ENCODE assay signal across 13 cellular contexts in genomic region chr15:22888120-22888859, GRCh38. TPM values are rescaled to one million over a fixed set of nuclear protein-coding genes. Genes with fewer than 3 reads are reported as not detected.
DNase-seq lines count a peak whose midpoint lies in the region; ATAC-seq, FAIRE-seq and TF ChIP-seq lines count a peak whose summit lies in the region.
"Had no signal": no experiment of that assay in that cellular context is flagged by ENCODE, and none has a peak within 500 bp of the region (broad histone marks: within the 10 kb centered on the region; RNA-seq: fewer than 3 reads in every experiment).

No MANE protein-coding gene starts in this region.

- whole genome bisulfite sequencing in K562 (ENCODE audit: insufficient coverage, low coverage, missing lambda C conversion rate): 65% methylated on average over 8 of the region's 9 CpGs

- peak overlapping the region; percentile 12; the same call in 1 of the 2 replicates for H3K4me2 ChIP-seq in K562 (ENCODE audit: insufficient read depth, low read length)

- no peaks in the 10 kb centered on the region for H3K9me3 ChIP-seq in K562 (replicated peaks; ENCODE audit: control insufficient read depth, insufficient read depth, low read depth, low read length)

- peak overlapping the region; percentile 73 for H3K4me3 Mint-ChIP-seq in HFFc6
- no peak overlapping the region for H3K4me3 Mint-ChIP-seq in activated T-helper 1 cell treated with anti-CD3 and anti-CD28 coated beads, Interleukin-12 subunit alpha, Interleukin-12 subunit beta, Interleukin-2, Interleukin-4 antibody, amounts not matched to agents 30 ng/mL and 10 ng/mL and 1 ng/mL, durations not matched to agents 14 hours and 24 hours and 36 hours
- H3K4me3 Mint-ChIP-seq: activated CD4-positive, alpha-beta memory T cell treated with anti-CD3 and anti-CD28 coated beads for 36 hours; CD14-positive monocyte; central memory CD8-positive, alpha-beta T cell had no signal

- ATAC-seq in K562 (peak; percentile 65), GM21737 (IDR thresholded peaks at IDR 0.05; ENCODE audit: unreplicated experiment) (no peak)

- TF ChIP-seq POLR2A in K562 (conservative IDR thresholded peaks at IDR 0.05): no peak

- POLR2A ChIA-PET in K562 (lab: Yijun Ruan, JAX): interaction anchor here (0.6 to 0.8 kb wide), 2 partner anchors 44 to 50 kb away, joined by 3 read pairs; no protein-coding TSS in a partner anchor

- peak overlapping the region; percentile 66; the same call in 2 of the 3 replicates for H3K27ac ChIP-seq in K562 (ENCODE audit: extremely low read depth, low read depth, low read length)

- no peaks in the 10 kb centered on the region for H3K79me2 ChIP-seq in K562 (ENCODE audit: control insufficient read depth, insufficient read depth, low read length)

- peak; percentile 89 for DNase-seq in A172 (ENCODE audit: low spot score)
- DNase-seq in HFFc6: peak; percentile 98
- peak in 3 of 4 experiments; percentile 32 to 65 (median 44) for DNase-seq in K562 (ENCODE audit: extremely low read depth in 1 of 4, low spot score in 3 of 4)
- peak; percentile 82 for DNase-seq in kidney epithelial cell (ENCODE audit: low read depth)
- no peak for DNase-seq in activated T-helper 1 cell treated with anti-CD3 and anti-CD28 coated beads, Interleukin-12 subunit alpha, Interleukin-12 subunit beta, Interleukin-2, Interleukin-4 antibody, amounts not matched to agents 30 ng/mL and 10 ng/mL and 1 ng/mL, durations not matched to agents 14 hours and 24 hours and 36 hours (ENCODE audit: low spot score)
- no peak for DNase-seq in retina
- DNase-seq in SKM-1 treated with dmso at 0.1 percent for 144 hours (lab: John Stamatoyannopoulos, UW; ENCODE audit: unreplicated experiment): no peak
- DNase-seq: activated CD4-positive, alpha-beta memory T cell treated with anti-CD3 and anti-CD28 coated beads for 36 hours; KG1; OCI-M1 had no signal

- peaks cover 27% of the 10 kb centered on the region for H3K4me1 Mint-ChIP-seq in HFFc6 (ENCODE audit: low read depth)
- no peaks in the 10 kb centered on the region for H3K4me1 Mint-ChIP-seq in activated T-helper 1 cell treated with anti-CD3 and anti-CD28 coated beads, Interleukin-12 subunit alpha, Interleukin-12 subunit beta, Interleukin-2, Interleukin-4 antibody, amounts not matched to agents 30 ng/mL and 10 ng/mL and 1 ng/mL, durations not matched to agents 14 hours and 24 hours and 36 hours (ENCODE audit: low read depth)
- H3K4me1 Mint-ChIP-seq: CD14-positive monocyte; central memory CD8-positive, alpha-beta T cell had no signal

- no peaks in the 10 kb centered on the region for H3K9me1 ChIP-seq in K562 (ENCODE audit: control insufficient read depth, insufficient read depth, low read length)

- TF ChIP-seq CTCF in HFFc6 (IDR thresholded peaks at IDR 0.05) (no peak), K562 (IDR thresholded peaks at IDR 0.05 in 2 of 3, conservative IDR thresholded peaks at IDR 0.05 in 1 of 3; ENCODE audit: insufficient read depth in 2 of 3, low read depth in 1 of 3, low read length in 3 of 3) (no peak), kidney epithelial cell (IDR thresholded peaks at IDR 0.05; ENCODE audit: insufficient read depth, low read length, poor library complexity, severe bottlenecking) (no peak)

- intact Hi-C loops in K562 (cut with micrococcal nuclease): no loop called here
- intact Hi-C loops in activated T-helper 1 cell treated with anti-CD3 and anti-CD28 coated beads, Interleukin-12 subunit alpha, Interleukin-12 subunit beta, Interleukin-2, Interleukin-4 antibody, amounts not matched to agents 30 ng/mL and 10 ng/mL and 1 ng/mL, durations not matched to agents 14 hours and 24 hours and 36 hours (cut with micrococcal nuclease): no loop called here

- H3K36me3 ChIP-seq in K562 (ENCODE audit: control insufficient read depth, insufficient read depth, low read length): peaks cover under 1% of the 10 kb centered on the region; the same call in 2 of the 3 replicates
- H3K36me3 ChIP-seq in kidney epithelial cell (ENCODE audit: control insufficient read depth, insufficient read depth, low read length): no peaks in the 10 kb centered on the region

- H3K4me3 ChIP-seq in K562 (no peak overlapping the region), kidney epithelial cell (ENCODE audit: low read depth, low read length) (no peak overlapping the region)

- CTCF ChIA-PET in K562 (lab: Yijun Ruan, JAX; ENCODE audit: low intra/inter-chr PET ratio): no interaction called here

- H2AFZ ChIP-seq in K562 (ENCODE audit: low read depth, low read length): no peak overlapping the region

- in situ Hi-C loops in K562 (cut with MboI): no loop called here

- peaks cover 46% of the 10 kb centered on the region for H3K36me3 Mint-ChIP-seq in HFFc6 (ENCODE audit: low read depth)
- H3K36me3 Mint-ChIP-seq in activated T-helper 1 cell treated with anti-CD3 and anti-CD28 coated beads, Interleukin-12 subunit alpha, Interleukin-12 subunit beta, Interleukin-2, Interleukin-4 antibody, amounts not matched to agents 30 ng/mL and 10 ng/mL and 1 ng/mL, durations not matched to agents 14 hours and 24 hours and 36 hours (ENCODE audit: low read depth): peaks cover 7% of the 10 kb centered on the region
- H3K36me3 Mint-ChIP-seq: activated CD4-positive, alpha-beta memory T cell treated with anti-CD3 and anti-CD28 coated beads for 36 hours had no signal

- H3K27me3 ChIP-seq in K562 (ENCODE audit: control insufficient read depth in 2 of 2, insufficient read depth in 2 of 2, low read length in 2 of 2) (no peaks in the 10 kb centered on the region), kidney epithelial cell (ENCODE audit: control insufficient read depth, insufficient read depth, low read length) (no peaks in the 10 kb centered on the region)

- no peaks in the 10 kb centered on the region for H3K9me3 Mint-ChIP-seq in HFFc6
- no peaks in the 10 kb centered on the region for H3K9me3 Mint-ChIP-seq in activated T-helper 1 cell treated with anti-CD3 and anti-CD28 coated beads, Interleukin-12 subunit alpha, Interleukin-12 subunit beta, Interleukin-2, Interleukin-4 antibody, amounts not matched to agents 30 ng/mL and 10 ng/mL and 1 ng/mL, durations not matched to agents 14 hours and 24 hours and 36 hours
- H3K9me3 Mint-ChIP-seq: activated CD4-positive, alpha-beta memory T cell treated with anti-CD3 and anti-CD28 coated beads for 36 hours; CD14-positive monocyte; central memory CD8-positive, alpha-beta T cell had no signal

- FAIRE-seq in K562 (lab: Jason Lieb, UNC): no peak

- no peaks in the 10 kb centered on the region for H4K20me1 ChIP-seq in K562 (replicated peaks; ENCODE audit: control insufficient read depth, insufficient read depth, low read length)

- TF ChIP-seq RAD21 in K562 (CRISPR knock-in tag; conservative IDR thresholded peaks at IDR 0.05 in 1 of 2, IDR thresholded peaks at IDR 0.05 in 1 of 2): no peak

- H3K27me3 Mint-ChIP-seq in HFFc6 (ENCODE audit: insufficient read depth): peaks cover 2% of the 10 kb centered on the region
- no peaks in the 10 kb centered on the region for H3K27me3 Mint-ChIP-seq in activated T-helper 1 cell treated with anti-CD3 and anti-CD28 coated beads, Interleukin-12 subunit alpha, Interleukin-12 subunit beta, Interleukin-2, Interleukin-4 antibody, amounts not matched to agents 30 ng/mL and 10 ng/mL and 1 ng/mL, durations not matched to agents 14 hours and 24 hours and 36 hours (ENCODE audit: insufficient read depth)
- H3K27me3 Mint-ChIP-seq: activated CD4-positive, alpha-beta memory T cell treated with anti-CD3 and anti-CD28 coated beads for 36 hours; central memory CD8-positive, alpha-beta T cell had no signal

- H3K27ac Mint-ChIP-seq in HFFc6: peak overlapping the region; percentile 97
- no peak overlapping the region for H3K27ac Mint-ChIP-seq in activated T-helper 1 cell treated with anti-CD3 and anti-CD28 coated beads, Interleukin-12 subunit alpha, Interleukin-12 subunit beta, Interleukin-2, Interleukin-4 antibody, amounts not matched to agents 30 ng/mL and 10 ng/mL and 1 ng/mL, durations not matched to agents 14 hours and 24 hours and 36 hours
- H3K27ac Mint-ChIP-seq: activated CD4-positive, alpha-beta memory T cell treated with anti-CD3 and anti-CD28 coated beads for 36 hours had no signal

- H3K9ac ChIP-seq in K562 (ENCODE audit: insufficient read depth in 1 of 2, low read depth in 2 of 2, low read length in 2 of 2): peak overlapping the region in 1 of 2 experiments; percentile 9; a peak in 1 of 4 replicates

- BruUV-seq in K562 (replicated peaks; lab: Mats Ljungman, UMichigan): no TSS peak

- TF ChIP-seq EP300 in K562 (IDR thresholded peaks at IDR 0.05; ENCODE audit: low read length): no peak

- H3K4me1 ChIP-seq in K562 (replicated peaks in 1 of 2; ENCODE audit: control insufficient read depth in 2 of 2, insufficient read depth in 2 of 2, low read length in 2 of 2): peaks cover 15 to 31% of the 10 kb centered on the region in 2 experiments; a peak in 4 of 5 replicates

TF ChIP-seq in K562, 482 proteins besides CTCF, POLR2A, EP300 and RAD21 (continues in another document):
- TF ChIP-seq ZKSCAN3 (CRISPR knock-in tag; IDR thresholded peaks at IDR 0.05) (no peak), ZNF140 (CRISPR knock-in tag; IDR thresholded peaks at IDR 0.05) (no peak), CBX1 (IDR thresholded peaks at IDR 0.05; ENCODE audit: low read depth) (no peak)

RNA-seq across cellular contexts. Expression of gene NIPA2, which starts 49.8 kb away (rescaled TPM):
- 96.1 and 118 TPM in 2 replicates for total RNA-seq in A172 (2014; rRNA removed; shearing (Covaris generic))
- total RNA-seq in HFFc6 (2021; fragmentation: NEBNext Ultra II Directional; extraction: Animal tissue kit (Norgen Biotek cat#: 25700)): 10 to 100 TPM; 71.7 to 92.4 (median 76.6) TPM
- 57.2 and 75.5 TPM in 2 replicates for total RNA-seq in K562 (2011; cell fraction: chromatin; rRNA removed; ENCODE audit: low replicate concordance)
- 83.6 and 99.9 TPM in 2 replicates for total RNA-seq in K562 (2011; cell fraction: nucleolus; rRNA removed)
- 105 and 115 TPM in 2 replicates for total RNA-seq in K562 (2011; cell fraction: nucleoplasm; rRNA removed)
- total RNA-seq in K562 (2014; rRNA removed) (107 and 112 TPM in 2 replicates), K562 (2014; rRNA removed; fragmentation: Illumina TruSeq; extraction: Trizol) (93.9 and 99.6 TPM in 2 replicates), K562 (2015; rRNA removed; fragmentation: Illumina TruSeq; extraction: Trizol) (85.4 and 86.4 TPM in 2 replicates), K562 (2021) (102 and 109 TPM in 2 replicates), kidney epithelial cell (111 and 116 TPM in 2 replicates)
- polyA plus RNA-seq in K562 (2011; rRNA removed) (72.7 and 94.3 TPM in 2 replicates), K562 (2014; fragmentation: Illumina TruSeq; extraction: Trizol) (63.9 and 81.7 TPM in 2 replicates), K562 (2014; fragmentation: Nextera tagmentation; extraction: Ambion mirVana) (10 to 100 TPM; 18.7 to 22.7 TPM), K562 (2014; rRNA removed) (87.3 and 91.8 TPM in 2 replicates)
- polyA plus RNA-seq in K562 (2011; cell fraction: cytosol; rRNA removed): 39.7 and 62.8 TPM in 2 replicates
- 23.0 and 31.9 TPM in 2 replicates for polyA plus RNA-seq in K562 (2011; cell fraction: nucleus; rRNA removed)
- 56.0 and 68.5 TPM in 2 replicates for polyA plus RNA-seq in K562 (2012)
- polyA minus RNA-seq in K562 (2011; rRNA and poly(A)+ RNA removed): 71.8 and 85.1 TPM in 2 replicates
- 49.1 and 56.2 TPM in 2 replicates for polyA minus RNA-seq in K562 (2011; cell fraction: cytosol; rRNA and poly(A)+ RNA removed)
- polyA minus RNA-seq in K562 (2011; cell fraction: nucleus; rRNA and poly(A)+ RNA removed): 37.6 and 47.0 TPM in 2 replicates
- total RNA-seq in activated T-helper 1 cell treated with anti-CD3 and anti-CD28 coated beads, Interleukin-12 subunit alpha, Interleukin-12 subunit beta, Interleukin-2, Interleukin-4 antibody, amounts not matched to agents 30 ng/mL and 10 ng/mL and 1 ng/mL, durations not matched to agents 14 hours and 24 hours and 36 hours: 71.2 and 76.2 TPM in 2 replicates

Comparison
In these comparisons a context has a peak if more than half of its experiments do, and no peak if none do; other contexts are left out.
1. DNase-seq: peak in A172 (single experiment), HFFc6 (single experiment), K562 (3 of 4) and kidney epithelial cell (single experiment); none in activated T-helper 1 cell treated with anti-CD3 and anti-CD28 coated beads, Interleukin-12 subunit alpha, Interleukin-12 subunit beta, Interleukin-2, Interleukin-4 antibody, amounts not matched to agents 30 ng/mL and 10 ng/mL and 1 ng/mL, durations not matched to agents 14 hours and 24 hours and 36 hours (single experiment), retina (single experiment) and SKM-1 treated with dmso at 0.1 percent for 144 hours (single experiment).